ENCODE assay signal across 9 cellular contexts in the genomic region with DNA sequence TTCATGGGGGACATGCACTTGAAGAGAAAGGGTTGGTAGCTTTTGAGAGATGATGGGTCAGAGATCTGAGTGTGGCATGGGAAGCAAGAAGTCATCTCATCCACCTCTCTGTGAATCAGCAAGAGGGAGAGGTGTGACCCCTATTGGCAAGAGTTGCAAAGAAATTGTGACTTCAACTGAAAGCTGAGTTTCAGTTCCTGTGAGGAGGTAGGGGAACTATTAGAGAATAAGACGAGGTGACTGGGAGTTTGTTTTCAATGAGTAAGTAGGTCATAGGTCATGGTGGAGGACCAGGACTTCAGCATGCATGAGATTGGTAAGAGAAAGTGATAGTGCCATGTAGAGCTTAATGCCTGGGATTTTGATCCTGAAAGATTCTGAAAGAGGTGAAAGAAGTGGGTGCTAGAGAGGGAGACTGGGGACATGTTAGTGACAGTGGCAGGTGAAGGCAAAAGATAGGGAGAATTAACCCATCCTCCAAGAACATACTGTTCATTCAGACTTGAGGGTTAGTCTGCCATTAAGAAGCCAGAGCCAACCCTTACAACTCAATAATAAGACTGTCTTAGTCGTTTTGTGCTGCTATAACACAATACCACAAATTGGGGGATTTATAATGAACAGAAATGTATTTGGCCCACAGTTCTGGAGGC.
DNase-seq lines count a peak whose midpoint lies in the region; ATAC-seq lines count a peak whose summit lies in the region.
"Had no signal": no experiment of that assay in that cellular context is flagged by ENCODE, and none has a peak within 500 bp of the region (broad histone marks: within the 10 kb centered on the region; RNA-seq: fewer than 3 reads in every experiment).

No MANE protein-coding gene starts in this region.

- intact Hi-C loops in left ventricle myocardium superior (cut with micrococcal nuclease), result no loop called here

- no peak overlapping the region for H3K27ac ChIP-seq in substantia nigra (ENCODE audit: low read depth, low read length, poor library complexity, severe bottlenecking)
- H3K27ac ChIP-seq: neutrophil had no signal

- ATAC-seq in HG03064 (IDR thresholded peaks at IDR 0.05; ENCODE audit: low read depth, unreplicated experiment) (peak; percentile 97), left ventricle myocardium superior (peak; percentile 45)

- DNase-seq in ELR (ENCODE audit: low read depth) (peak; percentile 69), GM19238 (ENCODE audit: insufficient read length, low spot score) (peak; percentile 57), RPMI7951 (ENCODE audit: low read depth) (peak; percentile 64), left ventricle myocardium superior (no peak), NCI-H446 (lab: John Stamatoyannopoulos, UW) (no peak), NCI-H226 (no peak), substantia nigra (lab: John Stamatoyannopoulos, UW) (no peak)

Comparison
In these comparisons a context has a peak if more than half of its experiments do, and no peak if none do; other contexts are left out.
1. DNase-seq: peak in ELR (single experiment), GM19238 (single experiment) and RPMI7951 (single experiment); none in left ventricle myocardium superior (single experiment), NCI-H446 (0 of 2), NCI-H226 (single experiment) and substantia nigra (0 of 49).